In the genomic region with DNA sequence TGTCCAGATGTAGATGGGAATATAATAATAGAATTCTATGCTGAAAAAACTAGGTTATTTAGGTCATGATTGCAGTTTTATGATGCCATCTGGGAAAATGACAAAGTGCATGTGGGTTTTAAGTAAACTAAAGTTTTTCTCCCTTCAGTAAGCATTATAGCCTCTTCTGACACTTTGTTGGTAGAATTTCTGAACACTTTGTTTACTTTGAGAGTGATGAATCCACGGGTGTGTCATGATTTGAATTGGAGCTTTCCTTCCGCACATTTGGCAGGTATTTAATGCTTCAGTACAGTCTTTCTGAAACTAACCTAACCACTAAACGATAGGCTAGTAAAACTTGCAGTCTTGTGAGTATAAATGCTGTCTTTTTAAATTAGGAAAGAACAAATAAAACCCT, we compare ENCODE assay signal across 14 cellular contexts. TPM values are rescaled to one million over a fixed set of nuclear protein-coding genes. Genes with fewer than 3 reads are reported as not detected.
DNase-seq lines count a peak whose midpoint lies in the region; ATAC-seq and TF ChIP-seq lines count a peak whose summit lies in the region.
"Had no signal": no experiment of that assay in that cellular context is flagged by ENCODE, and none has a peak within 500 bp of the region (broad histone marks: within the 10 kb centered on the region; RNA-seq: fewer than 3 reads in every experiment).

No MANE protein-coding gene starts in this region.

- H3K4me3 Mint-ChIP-seq in activated CD4-positive, alpha-beta memory T cell treated with anti-CD3 and anti-CD28 coated beads for 36 hours = no peak overlapping the region
- H3K4me3 Mint-ChIP-seq: activated naive CD8-positive, alpha-beta T cell had no signal

- H3K9me3 Mint-ChIP-seq in activated CD4-positive, alpha-beta memory T cell treated with anti-CD3 and anti-CD28 coated beads for 36 hours = no peaks in the 10 kb centered on the region

- H3K27ac Mint-ChIP-seq in activated CD4-positive, alpha-beta memory T cell treated with anti-CD3 and anti-CD28 coated beads for 36 hours = no peak overlapping the region
- H3K27ac Mint-ChIP-seq: activated naive CD8-positive, alpha-beta T cell had no signal

- POLR2A ChIA-PET in activated CD4-positive, alpha-beta memory T cell treated with anti-CD3 and anti-CD28 coated beads for 36 hours (lab: Charles Lee) = no interaction called here

- H3K36me3 Mint-ChIP-seq in activated CD4-positive, alpha-beta memory T cell treated with anti-CD3 and anti-CD28 coated beads for 36 hours = no peaks in the 10 kb centered on the region

- intact Hi-C loops in mucosa of descending colon (cut with DNase I, micrococcal nuclease) = no loop called here
- intact Hi-C loops in activated CD4-positive, alpha-beta memory T cell treated with anti-CD3 and anti-CD28 coated beads for 36 hours (cut with micrococcal nuclease) = no loop called here

- DNase-seq in Daoy (ENCODE audit: low read depth) (peak; percentile 39), NCI-H460 (ENCODE audit: extremely low read depth, low read depth) (peak; percentile 27), epithelial cell of prostate (ENCODE audit: low read depth, low spot score) (no peak), mucosa of descending colon (peak in 1 of 3 donors; percentile 6), amygdala (lab: John Stamatoyannopoulos, UW) (no peak), nucleus accumbens (lab: John Stamatoyannopoulos, UW) (no peak)
- no peak for DNase-seq in activated CD4-positive, alpha-beta memory T cell treated with anti-CD3 and anti-CD28 coated beads for 36 hours
- DNase-seq: KG1; NCI-H1694 treated with DMSO at 0.1 percent for 48 hours; NCI-H82; stimulated activated CD4-positive, alpha-beta T cell treated with anti-CD3 and anti-CD28 coated beads, Interleukin-4, amount 100 ng/mL, for 1 hour; WERI-Rb-1 had no signal

- H3K9me3 ChIP-seq in mucosa of descending colon = no peaks in the 10 kb centered on the region

- H3K27me3 Mint-ChIP-seq in activated CD4-positive, alpha-beta memory T cell treated with anti-CD3 and anti-CD28 coated beads for 36 hours = no peaks in the 10 kb centered on the region
- H3K27me3 Mint-ChIP-seq: activated naive CD8-positive, alpha-beta T cell had no signal

- no peak overlapping the region for H3K4me3 ChIP-seq in mucosa of descending colon

- H3K36me3 ChIP-seq in mucosa of descending colon (ENCODE audit: low read depth) = no peaks in the 10 kb centered on the region
- H3K36me3 ChIP-seq: WERI-Rb-1 had no signal

- CTCF ChIA-PET in activated CD4-positive, alpha-beta memory T cell treated with anti-CD3 and anti-CD28 coated beads for 36 hours (lab: Charles Lee) = no interaction called here

- TF ChIP-seq CTCF in mucosa of descending colon (IDR thresholded peaks at IDR 0.05) = no peak

- H3K4me1 Mint-ChIP-seq in activated CD4-positive, alpha-beta memory T cell treated with anti-CD3 and anti-CD28 coated beads for 36 hours (ENCODE audit: low read depth) = peaks cover 29% of the 10 kb centered on the region

- peak; percentile 69 for ATAC-seq in mucosa of descending colon
- no peak for ATAC-seq in GM18861 (IDR thresholded peaks at IDR 0.05; ENCODE audit: unreplicated experiment)

- peak overlapping the region; percentile 92 for H3K27ac ChIP-seq in epithelial cell of prostate
- H3K27ac ChIP-seq: WERI-Rb-1 had no signal

- H3K4me1 ChIP-seq in mucosa of descending colon (ENCODE audit: low read depth) = peaks cover 10% of the 10 kb centered on the region

RNA-seq across cellular contexts. Expression of a gene that starts 7.1 kb away (rescaled TPM):
- 26.5 and 29.0 TPM in 2 replicates for total RNA-seq in Daoy (2014; rRNA removed; shearing (Covaris generic))
- total RNA-seq in NCI-H460 (2014; rRNA removed; shearing (Covaris generic)) = 0.05 TPM in 1 of 2 replicates, not detected in the other
- not detected in 2 replicates for polyA plus RNA-seq in NCI-H460 (2014; cell fraction: nucleus; rRNA removed)
- 10 to 100 TPM in 2 of 3 donors, 1 to 10 TPM in 1; 8.9 to 37.0 (median 17.1) TPM for total RNA-seq in mucosa of descending colon
- total RNA-seq in activated CD4-positive, alpha-beta memory T cell treated with anti-CD3 and anti-CD28 coated beads for 36 hours = under 1 TPM; 0.10 to 0.17 TPM

Comparison
In these comparisons a context has a peak if more than half of its experiments do, and no peak if none do; other contexts are left out.
1. DNase-seq: peak in Daoy (single experiment) and NCI-H460 (single experiment); none in epithelial cell of prostate (single experiment), amygdala (0 of 56), activated CD4-positive, alpha-beta memory T cell treated with anti-CD3 and anti-CD28 coated beads for 36 hours (single experiment) and nucleus accumbens (0 of 56).